ENCODE assay signal across 7 cellular contexts in genomic region chr16:67665598-67665997, GRCh38. TPM values are rescaled to one million over a fixed set of nuclear protein-coding genes. Genes with fewer than 3 reads are reported as not detected.
DNase-seq lines count a peak whose midpoint lies in the region; ATAC-seq and TF ChIP-seq lines count a peak whose summit lies in the region.
"Had no signal": no experiment of that assay in that cellular context is flagged by ENCODE, and none has a peak within 500 bp of the region (broad histone marks: within the 10 kb centered on the region; RNA-seq: fewer than 3 reads in every experiment).

No MANE protein-coding gene starts in this region.

- H3K27me3 Mint-ChIP-seq in glutamatergic neuron (ENCODE audit: unreplicated experiment) = peaks cover 25% of the 10 kb centered on the region

- peaks cover 4 to 8% of the 10 kb centered on the region in 2 donors for H3K4me1 ChIP-seq in uterus

- TF ChIP-seq CTCF in glutamatergic neuron (IDR thresholded peaks at IDR 0.05; ENCODE audit: partially characterized antibody, unreplicated experiment) (no peak), uterus (IDR thresholded peaks at IDR 0.05) (no peak)

- intact Hi-C loops in left ventricle myocardium superior (cut with micrococcal nuclease) = loop anchor here (5.0 kb wide), 1 partner anchor 103 kb away; the partner anchor contains the start of gene CTCF
- intact Hi-C loops in left cardiac atrium (cut with DNase I) = loop anchor here in 1 of 2 donors (10.0 kb wide), 1 partner anchor 141 kb away; the partner anchor contains the start of gene RIPOR1
- intact Hi-C loops in uterus (cut with DNase I; ENCODE audit: low total_unique reads) = no loop called here

- H3K4me3 ChIP-seq in uterus = peak overlapping the region; percentile 86 to 91

- H3K4me3 Mint-ChIP-seq in glutamatergic neuron (ENCODE audit: unreplicated experiment) = peak overlapping the region; percentile 76

- DNase-seq in left ventricle myocardium superior = peak; percentile 3
- no peak for DNase-seq in left cardiac atrium
- DNase-seq in glutamatergic neuron = no peak
- no peak for DNase-seq in uterus
- no peak for DNase-seq in stimulated activated CD4-positive, alpha-beta T cell treated with anti-CD3 and anti-CD28 coated beads, Interleukin-4, amount 100 ng/mL, for 4 hours

- H3K9me3 Mint-ChIP-seq in glutamatergic neuron (ENCODE audit: unreplicated experiment) = peaks cover 12% of the 10 kb centered on the region

- H3K27me3 ChIP-seq in uterus = no peaks in the 10 kb centered on the region

- no peak for TF ChIP-seq POLR2A in uterus (IDR thresholded peaks at IDR 0.05)

- ATAC-seq in left ventricle myocardium superior (no peak), left cardiac atrium (no peak), GM21723 (IDR thresholded peaks at IDR 0.05; ENCODE audit: unreplicated experiment) (no peak)

- H3K36me3 ChIP-seq in uterus = no peaks in the 10 kb centered on the region

- peaks cover 27% of the 10 kb centered on the region for H3K4me1 Mint-ChIP-seq in glutamatergic neuron (ENCODE audit: low read depth, unreplicated experiment)

- H3K27ac ChIP-seq in uterus = no peak overlapping the region

- peak overlapping the region; percentile 66 for H3K27ac Mint-ChIP-seq in glutamatergic neuron (ENCODE audit: unreplicated experiment)

- no peaks in the 10 kb centered on the region for H3K36me3 Mint-ChIP-seq in glutamatergic neuron (ENCODE audit: unreplicated experiment)

- no peaks in the 10 kb centered on the region for H3K9me3 ChIP-seq in uterus

RNA-seq across cellular contexts. Expression of gene ENKD1, which starts 1.0 kb away (rescaled TPM):
- total RNA-seq in left ventricle myocardium superior (9.8 TPM), left cardiac atrium (1 to 10 TPM; 7.6 to 9.6 TPM), glutamatergic neuron (ENCODE audit: unreplicated experiment) (19.0 TPM), uterus (10 to 100 TPM in 3 of 4 donors, 1 to 10 TPM in 1; 4.1 to 22.4 (median 13.7) TPM)

RNA-seq across cellular contexts. Expression of gene C16orf86, which starts 1.0 kb away (rescaled TPM):
- 2.2 TPM for total RNA-seq in left ventricle myocardium superior
- 1 to 10 TPM; 3.5 to 3.7 TPM for total RNA-seq in left cardiac atrium
- total RNA-seq in glutamatergic neuron (ENCODE audit: unreplicated experiment) = 3.4 TPM
- 1 to 10 TPM in 3 of 4 donors, not detected in 1; 5.3 to 8.6 (median 6.9) TPM for total RNA-seq in uterus
- total RNA-seq: G401 had no signal

RNA-seq across cellular contexts. Expression of gene PARD6A, which starts 4.8 kb away (rescaled TPM):
- total RNA-seq in left ventricle myocardium superior (3.7 TPM), left cardiac atrium (1 to 10 TPM; 2.5 to 4.8 TPM), glutamatergic neuron (ENCODE audit: unreplicated experiment) (18.7 TPM), uterus (10 to 100 TPM in 1 of 4 donors, 1 to 10 TPM in 2, not detected in 1; 1.6 to 32.9 (median 7.9) TPM)

RNA-seq across cellular contexts. Expression of gene ACD, which starts 5.5 kb away (rescaled TPM):
- total RNA-seq in left ventricle myocardium superior (7.8 TPM), left cardiac atrium (10 to 100 TPM in 1 of 2 donors, 1 to 10 TPM in 1; 9.0 to 10.2 TPM), glutamatergic neuron (ENCODE audit: unreplicated experiment) (33.3 TPM), uterus (10 to 100 TPM; 17.8 to 33.4 (median 29.8) TPM)

RNA-seq across cellular contexts. Expression of gene CARMIL2, which starts 20.7 kb away (rescaled TPM):
- total RNA-seq in left ventricle myocardium superior = 0.94 TPM
- total RNA-seq in left cardiac atrium = 1 to 10 TPM; 1.1 to 1.2 TPM
- total RNA-seq in glutamatergic neuron (ENCODE audit: unreplicated experiment) = 37.1 TPM
- total RNA-seq in uterus = 1 to 10 TPM in 1 of 4 donors, under 1 TPM in 2, not detected in 1; 0.41 to 1.2 (median 0.51) TPM
